8 cellular contexts compared by ENCODE assay signal in genomic region chr13:79385694-79386093, GRCh38. TPM values are rescaled to one million over a fixed set of nuclear protein-coding genes. Genes with fewer than 3 reads are reported as not detected.
DNase-seq lines count a peak whose midpoint lies in the region; ATAC-seq and TF ChIP-seq lines count a peak whose summit lies in the region.

No MANE protein-coding gene starts in this region.

- H3K4me1 Mint-ChIP-seq in naive thymus-derived CD8-positive, alpha-beta T cell = peaks cover 32 to 88% (median 65%) of the 10 kb centered on the region in 4 donors
- peaks cover 31% of the 10 kb centered on the region for H3K4me1 Mint-ChIP-seq in endodermal cell

- CTCF ChIA-PET in RWPE1 (lab: Yijun Ruan, JAX) (no interaction called here), HEK293T (lab: Yijun Ruan, JAX) (no interaction called here)

- no peaks in the 10 kb centered on the region for H3K27me3 Mint-ChIP-seq in naive thymus-derived CD8-positive, alpha-beta T cell
- no peaks in the 10 kb centered on the region for H3K27me3 Mint-ChIP-seq in endodermal cell (ENCODE audit: insufficient read depth)

- no peaks in the 10 kb centered on the region for H3K27me3 ChIP-seq in endodermal cell (ENCODE audit: control insufficient read depth, insufficient read depth, low read length, poor library complexity, severe bottlenecking)

- peak; percentile 6 to 25 for DNase-seq in stimulated activated CD4-positive, alpha-beta T cell treated with anti-CD3 and anti-CD28 coated beads, Interleukin-4, amount 100 ng/mL, for 48 hours (ENCODE audit: low read depth in 2 of 2)
- DNase-seq in stimulated activated CD4-positive, alpha-beta T cell treated with anti-CD3 and anti-CD28 coated beads, Interleukin-1b, Interleukin-23, amount 100 ng/mL, for 48 hours = no peak
- DNase-seq in RWPE1 (ENCODE audit: low spot score) (peak; percentile 62), HEK293T (ENCODE audit: extremely low spot score) (no peak), endodermal cell (no peak), NCI-H1092 treated with DMSO at 0.1 percent for 48 hours (lab: John Stamatoyannopoulos, UW) (no peak)
- no peak for DNase-seq in naive thymus-derived CD8-positive, alpha-beta T cell

- no peak overlapping the region for H3K9ac ChIP-seq in endodermal cell (ENCODE audit: extremely low read depth, low read length, poor library complexity, severe bottlenecking)

- peaks cover 0 to 11% (median 2%) of the 10 kb centered on the region in 3 donors for H3K36me3 Mint-ChIP-seq in naive thymus-derived CD8-positive, alpha-beta T cell
- peaks cover 2% of the 10 kb centered on the region for H3K36me3 Mint-ChIP-seq in endodermal cell (ENCODE audit: low read depth)

- peak overlapping the region in 3 of 10 donors; percentile 10 to 66 (median 28) for H3K27ac Mint-ChIP-seq in naive thymus-derived CD8-positive, alpha-beta T cell
- H3K27ac Mint-ChIP-seq in endodermal cell = no peak overlapping the region

- H3K4me3 Mint-ChIP-seq in naive thymus-derived CD8-positive, alpha-beta T cell = peak overlapping the region in 8 of 10 donors; percentile 4 to 42 (median 20)
- H3K4me3 Mint-ChIP-seq in endodermal cell = no peak overlapping the region

- peaks cover 8% of the 10 kb centered on the region for H3K4me1 ChIP-seq in endodermal cell (ENCODE audit: control insufficient read depth, insufficient read depth, low read length)

- 92% methylated on average over 1 of the region's 1 CpG; no CpG with 5 or more reads in 1 of the 2 experiments for WGBS in endodermal cell (ENCODE audit: insufficient coverage in 1 of 2, insufficient read length in 1 of 2), 2 experiments

- TF ChIP-seq CTCF in RWPE1 (conservative IDR thresholded peaks at IDR 0.05; ENCODE audit: low read depth) (no peak), endodermal cell (conservative IDR thresholded peaks at IDR 0.05) (no peak)

- no peaks in the 10 kb centered on the region for H3K9me3 Mint-ChIP-seq in naive thymus-derived CD8-positive, alpha-beta T cell
- no peaks in the 10 kb centered on the region for H3K9me3 Mint-ChIP-seq in endodermal cell

- H3K9me3 ChIP-seq in endodermal cell (ENCODE audit: control insufficient read depth, low read length) = no peaks in the 10 kb centered on the region

- peaks cover 3% of the 10 kb centered on the region for H3K36me3 ChIP-seq in endodermal cell (ENCODE audit: control insufficient read depth, insufficient read depth, low read length)

- ATAC-seq in HG02970 (IDR thresholded peaks at IDR 0.05; ENCODE audit: low FRiP score, unreplicated experiment) = peak; percentile 90
- peak; percentile 22 to 55 for ATAC-seq in naive thymus-derived CD8-positive, alpha-beta T cell

- no peak overlapping the region for H3K4me3 ChIP-seq in endodermal cell (ENCODE audit: low read length)

- H3K27ac ChIP-seq in RWPE1 = no peak overlapping the region
- no peak overlapping the region for H3K27ac ChIP-seq in endodermal cell (ENCODE audit: low read depth, low read length)

- POLR2A ChIA-PET in RWPE1 (lab: Yijun Ruan, JAX; ENCODE audit: low non-redundant PET) (no interaction called here), HEK293T (lab: Yijun Ruan, JAX) (interaction anchor here (2.1 kb wide), 1 partner anchor 20 kb away, joined by 7 read pairs; the partner anchor contains the start of gene RBM26)
- POLR2A ChIA-PET in naive thymus-derived CD8-positive, alpha-beta T cell (lab: Charles Lee) = interaction anchor here (0.7 to 1.8 kb wide), 3 partner anchors 20 to 38 kb away, joined by 3 to 8 read pairs (median 4); partner anchors contain the start of gene RBM26

TF ChIP-seq in HEK293T, 16 proteins besides CTCF, POLR2A, EP300 and RAD21:
- no peak for TF ChIP-seq SP1 (IDR thresholded peaks at IDR 0.05)
- no peak for TF ChIP-seq L3MBTL2 (conservative IDR thresholded peaks at IDR 0.05)
- TF ChIP-seq ZNF384 (IDR thresholded peaks at IDR 0.05) = no peak

RNA-seq across cellular contexts. Expression of gene RBM26, which starts 20.4 kb away (rescaled TPM):
- total RNA-seq in naive thymus-derived CD8-positive, alpha-beta T cell = 100 to 1,000 TPM; 138 to 142 TPM
- polyA plus RNA-seq in naive thymus-derived CD8-positive, alpha-beta T cell = 10 to 100 TPM; 14.1 to 17.0 (median 16.1) TPM
- 10 to 100 TPM; 65.0 to 81.7 TPM for total RNA-seq in endodermal cell
- 61.2 TPM for polyA plus RNA-seq in endodermal cell (2013, experiment 1 of 2)
- polyA plus RNA-seq in endodermal cell (2013, experiment 2 of 2) = 59.5 TPM

Comparison
In these comparisons a context has a peak if more than half of its experiments do, and no peak if none do; other contexts are left out.
1. DNase-seq: peak in stimulated activated CD4-positive, alpha-beta T cell treated with anti-CD3 and anti-CD28 coated beads, Interleukin-4, amount 100 ng/mL, for 48 hours (2 of 2) and RWPE1 (single experiment); none in stimulated activated CD4-positive, alpha-beta T cell treated with anti-CD3 and anti-CD28 coated beads, Interleukin-1b, Interleukin-23, amount 100 ng/mL, for 48 hours (single experiment), naive thymus-derived CD8-positive, alpha-beta T cell (0 of 10), HEK293T (single experiment), endodermal cell (single experiment) and NCI-H1092 treated with DMSO at 0.1 percent for 48 hours (single experiment).